In the genomic region with DNA sequence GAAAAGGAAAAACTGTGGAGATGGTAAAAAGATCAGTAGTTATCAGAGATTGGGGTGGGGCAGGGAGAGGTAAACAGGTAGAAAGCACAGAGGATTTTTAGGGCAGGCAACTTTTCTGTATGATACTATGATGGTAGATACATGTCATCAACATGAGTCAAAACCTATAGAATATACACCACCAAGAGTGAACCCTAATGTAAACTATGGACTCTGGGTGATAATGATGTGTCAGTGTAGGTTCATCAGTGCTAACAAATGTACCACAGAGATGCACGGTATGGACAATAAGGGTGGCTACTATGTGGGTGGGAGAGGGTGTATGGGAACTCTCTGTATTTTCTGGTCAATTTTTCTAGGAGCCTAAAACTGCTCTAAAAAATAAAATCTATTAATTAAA, we compare ENCODE assay signal across 20 cellular contexts. TPM values are rescaled to one million over a fixed set of nuclear protein-coding genes. Genes with fewer than 3 reads are reported as not detected.
A peak's percentile ranks its signal among the peaks of the same experiment; 100 is the strongest.
DNase-seq lines count a peak whose midpoint lies in the region; ATAC-seq, FAIRE-seq and TF ChIP-seq lines count a peak whose summit lies in the region.
"Had no signal": no experiment of that assay in that cellular context is flagged by ENCODE, and none has a peak within 500 bp of the region (broad histone marks: within the 10 kb centered on the region; RNA-seq: fewer than 3 reads in every experiment).

No MANE protein-coding gene starts in this region.

- WGBS in aorta, 2 donors, result 72 to 85% methylated on average over 1 of the region's 1 CpG

- intact Hi-C loops in activated CD4-positive, alpha-beta T cell treated with anti-CD3 and anti-CD28 coated beads, Interleukin-2, amount 10 ng/mL, durations not matched to agents 24 days and 14 days (cut with micrococcal nuclease), result no loop called here
- intact Hi-C loops in aorta (cut with DNase I), result no loop called here

- no peak overlapping the region for H2AFZ ChIP-seq in keratinocyte (ENCODE audit: control insufficient read depth, low read length)
- H2AFZ ChIP-seq: parathyroid adenoma had no signal

- H3K9ac ChIP-seq in keratinocyte (ENCODE audit: control insufficient read depth, extremely low read depth, insufficient read depth, low read length), result no peak overlapping the region
- H3K9ac ChIP-seq: parathyroid adenoma had no signal

- no peak overlapping the region for H3K27ac ChIP-seq in CD8-positive, alpha-beta memory T cell (ENCODE audit: low read depth, low read length)
- peak overlapping the region; percentile 24 for H3K27ac ChIP-seq in keratinocyte (ENCODE audit: control insufficient read depth, insufficient read depth, low read length)
- H3K27ac ChIP-seq in aorta (ENCODE audit: low read depth in 1 of 2, low read length in 2 of 2), result no peak overlapping the region
- H3K27ac ChIP-seq: colonic mucosa, parathyroid adenoma, right lobe of liver had no signal

- H3K9me1 ChIP-seq in keratinocyte (ENCODE audit: control insufficient read depth, extremely low read depth, insufficient read depth, low read length), result no peaks in the 10 kb centered on the region

- H3K79me2 ChIP-seq in keratinocyte (ENCODE audit: control insufficient read depth, insufficient read depth, low read length), result no peaks in the 10 kb centered on the region
- H3K79me2 ChIP-seq: parathyroid adenoma had no signal

- H3K27ac Mint-ChIP-seq in activated CD4-positive, alpha-beta T cell treated with anti-CD3 and anti-CD28 coated beads, Interleukin-2, amount 10 ng/mL, durations not matched to agents 24 days and 14 days, result no peak overlapping the region
- H3K27ac Mint-ChIP-seq in CD8-positive, alpha-beta memory T cell, result peak overlapping the region in 7 of 8 donors; percentile 9 to 86 (median 69)
- H3K27ac Mint-ChIP-seq in activated CD4-positive, alpha-beta memory T cell treated with anti-CD3 and anti-CD28 coated beads, Interleukin-2, amount 10 ng/mL, durations not matched to agents 7 days and 5 days, result peak overlapping the region; percentile 41
- H3K27ac Mint-ChIP-seq: B cell, nephron had no signal

- H3K36me3 ChIP-seq in CD8-positive, alpha-beta memory T cell (ENCODE audit: insufficient read depth, low read length), result no peaks in the 10 kb centered on the region
- no peaks in the 10 kb centered on the region for H3K36me3 ChIP-seq in keratinocyte (ENCODE audit: control insufficient read depth in 2 of 2, extremely low read depth in 1 of 2, insufficient read depth in 2 of 2, low read length in 2 of 2)
- no peaks in the 10 kb centered on the region for H3K36me3 ChIP-seq in aorta (ENCODE audit: control insufficient read depth in 1 of 2, insufficient read depth in 2 of 2, low read length in 1 of 2)
- H3K36me3 ChIP-seq: colonic mucosa, MG63, right lobe of liver had no signal

- H3K4me1 ChIP-seq in CD8-positive, alpha-beta memory T cell (ENCODE audit: insufficient read depth, low read length), result peaks cover 28% of the 10 kb centered on the region
- H3K4me1 ChIP-seq in keratinocyte (ENCODE audit: control insufficient read depth, extremely low read depth, insufficient read depth, low read length), result peaks cover 20% of the 10 kb centered on the region
- no peaks in the 10 kb centered on the region for H3K4me1 ChIP-seq in aorta (ENCODE audit: control insufficient read depth in 1 of 2, insufficient read depth in 2 of 2, low read length in 2 of 2)
- H3K4me1 ChIP-seq: colonic mucosa, parathyroid adenoma, right lobe of liver had no signal

- H3K4me1 Mint-ChIP-seq in activated CD4-positive, alpha-beta T cell treated with anti-CD3 and anti-CD28 coated beads, Interleukin-2, amount 10 ng/mL, durations not matched to agents 24 days and 14 days, result peaks cover 23% of the 10 kb centered on the region
- peaks cover 37 to 46% (median 39%) of the 10 kb centered on the region in 3 donors for H3K4me1 Mint-ChIP-seq in CD8-positive, alpha-beta memory T cell
- H3K4me1 Mint-ChIP-seq in activated CD4-positive, alpha-beta memory T cell treated with anti-CD3 and anti-CD28 coated beads, Interleukin-2, amount 10 ng/mL, durations not matched to agents 7 days and 5 days, result peaks cover 34% of the 10 kb centered on the region

- H3K36me3 Mint-ChIP-seq in activated CD4-positive, alpha-beta T cell treated with anti-CD3 and anti-CD28 coated beads, Interleukin-2, amount 10 ng/mL, durations not matched to agents 24 days and 14 days (ENCODE audit: low read depth), result no peaks in the 10 kb centered on the region
- no peaks in the 10 kb centered on the region for H3K36me3 Mint-ChIP-seq in CD8-positive, alpha-beta memory T cell
- no peaks in the 10 kb centered on the region for H3K36me3 Mint-ChIP-seq in activated CD4-positive, alpha-beta memory T cell treated with anti-CD3 and anti-CD28 coated beads, Interleukin-2, amount 10 ng/mL, durations not matched to agents 7 days and 5 days (ENCODE audit: low read depth)

- no peaks in the 10 kb centered on the region for H3K9me3 Mint-ChIP-seq in activated CD4-positive, alpha-beta T cell treated with anti-CD3 and anti-CD28 coated beads, Interleukin-2, amount 10 ng/mL, durations not matched to agents 24 days and 14 days
- H3K9me3 Mint-ChIP-seq in CD8-positive, alpha-beta memory T cell, result no peaks in the 10 kb centered on the region
- H3K9me3 Mint-ChIP-seq in activated CD4-positive, alpha-beta memory T cell treated with anti-CD3 and anti-CD28 coated beads, Interleukin-2, amount 10 ng/mL, durations not matched to agents 7 days and 5 days, result no peaks in the 10 kb centered on the region
- H3K9me3 Mint-ChIP-seq: nephron had no signal

- no peak for TF ChIP-seq CTCF in keratinocyte (optimal IDR thresholded peaks at IDR 0.05 in 1 of 3, IDR thresholded peaks at IDR 0.05 in 1 of 3, conservative IDR thresholded peaks at IDR 0.05 in 1 of 3; ENCODE audit: extremely low read depth in 1 of 3, insufficient read depth in 2 of 3, low read length in 3 of 3)

- dilution Hi-C loops in keratinocyte (cut with MboI; ENCODE audit: extremely low pct_ligation_motif_present, low sequenced_read_pairs), result no loop called here

- CTCF ChIA-PET in CD8-positive, alpha-beta memory T cell (lab: Charles Lee), result no interaction called here
- CTCF ChIA-PET in activated CD4-positive, alpha-beta memory T cell treated with anti-CD3 and anti-CD28 coated beads, Interleukin-2, amount 10 ng/mL, durations not matched to agents 7 days and 5 days (lab: Charles Lee), result interaction anchor here (0.6 to 1.0 kb wide), 2 partner anchors 24 to 25 kb away, joined by 3 read pairs; no protein-coding TSS in a partner anchor

- no peaks in the 10 kb centered on the region for H3K9me3 ChIP-seq in CD8-positive, alpha-beta memory T cell (ENCODE audit: low read length)
- H3K9me3 ChIP-seq in keratinocyte (ENCODE audit: control insufficient read depth, low read depth, low read length), result no peaks in the 10 kb centered on the region
- H3K9me3 ChIP-seq in aorta (ENCODE audit: control insufficient read depth, low read length), result no peaks in the 10 kb centered on the region
- H3K9me3 ChIP-seq: colonic mucosa, MG63, right lobe of liver had no signal

- no peak overlapping the region for H3K4me2 ChIP-seq in keratinocyte (ENCODE audit: control insufficient read depth, extremely low read depth, insufficient read depth, low read depth, low read length)

- peaks cover 2% of the 10 kb centered on the region for H3K27me3 Mint-ChIP-seq in activated CD4-positive, alpha-beta T cell treated with anti-CD3 and anti-CD28 coated beads, Interleukin-2, amount 10 ng/mL, durations not matched to agents 24 days and 14 days
- H3K27me3 Mint-ChIP-seq in CD8-positive, alpha-beta memory T cell, result peaks cover 0 to 1% of the 10 kb centered on the region in 2 donors
- H3K27me3 Mint-ChIP-seq in activated CD4-positive, alpha-beta memory T cell treated with anti-CD3 and anti-CD28 coated beads, Interleukin-2, amount 10 ng/mL, durations not matched to agents 7 days and 5 days, result no peaks in the 10 kb centered on the region
- H3K27me3 Mint-ChIP-seq: B cell had no signal

- no peak overlapping the region for H3K4me3 ChIP-seq in CD8-positive, alpha-beta memory T cell (ENCODE audit: low read length)
- H3K4me3 ChIP-seq in keratinocyte (ENCODE audit: control insufficient read depth in 2 of 3, extremely low read depth in 1 of 3, insufficient read depth in 2 of 3, low read depth in 1 of 3, low read length in 3 of 3) (no peak overlapping the region), aorta (ENCODE audit: low read length in 2 of 2) (no peak overlapping the region)
- H3K4me3 ChIP-seq: colonic mucosa, MG63, right lobe of liver had no signal

- no peaks in the 10 kb centered on the region for H3K27me3 ChIP-seq in CD8-positive, alpha-beta memory T cell (ENCODE audit: insufficient read depth, low read length, poor library complexity, severe bottlenecking)
- H3K27me3 ChIP-seq in keratinocyte (ENCODE audit: control insufficient read depth, extremely low read depth, insufficient read depth, low read length), result no peaks in the 10 kb centered on the region
- no peaks in the 10 kb centered on the region for H3K27me3 ChIP-seq in aorta (ENCODE audit: control insufficient read depth in 1 of 2, insufficient read depth in 2 of 2, low read length in 1 of 2)
- H3K27me3 ChIP-seq: colonic mucosa, MG63, right lobe of liver had no signal

- H4K20me1 ChIP-seq in keratinocyte (ENCODE audit: control insufficient read depth, extremely low read depth, insufficient read depth, low read length), result no peaks in the 10 kb centered on the region

- ATAC-seq in aorta (ENCODE audit: low FRiP score), result no peak
- ATAC-seq: left colon, right lobe of liver had no signal

- DNase-seq in activated CD4-positive, alpha-beta T cell treated with anti-CD3 and anti-CD28 coated beads, Interleukin-2, amount 10 ng/mL, durations not matched to agents 24 days and 14 days, result no peak
- DNase-seq in activated CD4-positive, alpha-beta T cell treated with anti-CD3 and anti-CD28 coated beads for 4 hours, result no peak
- no peak for DNase-seq in CD8-positive, alpha-beta memory T cell
- no peak for DNase-seq in activated CD4-positive, alpha-beta memory T cell treated with anti-CD3 and anti-CD28 coated beads, Interleukin-2, amount 10 ng/mL, durations not matched to agents 7 days and 5 days
- DNase-seq in keratinocyte (ENCODE audit: low read depth, low spot score), result no peak
- DNase-seq in NOMO-1 treated with DMSO at 0.1 percent for 48 hours (lab: John Stamatoyannopoulos, UW; ENCODE audit: unreplicated experiment), result no peak
- DNase-seq in aorta, result no peak
- no peak for DNase-seq in foreskin melanocyte
- DNase-seq: activated gamma-delta T cell, colonic mucosa, IMR-90, left colon, MG63, NCI-H1436, right lobe of liver had no signal

- POLR2A ChIA-PET in CD8-positive, alpha-beta memory T cell (lab: Charles Lee), result no interaction called here
- POLR2A ChIA-PET in activated CD4-positive, alpha-beta memory T cell treated with anti-CD3 and anti-CD28 coated beads, Interleukin-2, amount 10 ng/mL, durations not matched to agents 7 days and 5 days (lab: Charles Lee), result no interaction called here

- H3K4me3 Mint-ChIP-seq in activated CD4-positive, alpha-beta T cell treated with anti-CD3 and anti-CD28 coated beads, Interleukin-2, amount 10 ng/mL, durations not matched to agents 24 days and 14 days, result peak overlapping the region; percentile 1
- H3K4me3 Mint-ChIP-seq in CD8-positive, alpha-beta memory T cell, result peak overlapping the region in 4 of 7 donors; percentile 16 to 86 (median 58)
- no peak overlapping the region for H3K4me3 Mint-ChIP-seq in activated CD4-positive, alpha-beta memory T cell treated with anti-CD3 and anti-CD28 coated beads, Interleukin-2, amount 10 ng/mL, durations not matched to agents 7 days and 5 days
- H3K4me3 Mint-ChIP-seq: B cell, nephron had no signal

- peak; percentile 46 for FAIRE-seq in keratinocyte (lab: Jason Lieb, UNC)
- FAIRE-seq: A204.1, D721Med had no signal

RNA-seq across cellular contexts. Expression of a gene that starts 18.5 kb away (rescaled TPM):
- total RNA-seq in activated CD4-positive, alpha-beta T cell treated with anti-CD3 and anti-CD28 coated beads, Interleukin-2, amount 10 ng/mL, durations not matched to agents 24 days and 14 days, result not detected in 2 replicates
- total RNA-seq in CD8-positive, alpha-beta memory T cell, result under 1 TPM; 0.64 to 0.70 TPM
- 5.6 TPM for polyA plus RNA-seq in CD8-positive, alpha-beta memory T cell
- 1 to 10 TPM; 1.8 to 2.2 TPM for total RNA-seq in activated CD4-positive, alpha-beta memory T cell treated with anti-CD3 and anti-CD28 coated beads, Interleukin-2, amount 10 ng/mL, durations not matched to agents 7 days and 5 days
- polyA plus RNA-seq in keratinocyte (not detected in 3 replicates), aorta (under 1 TPM in 1 of 2 donors, not detected in 1; 0.10 TPM)
- not detected for polyA plus RNA-seq in keratinocyte (2011; ENCODE audit: low read depth)
- polyA plus RNA-seq in keratinocyte (2011; cell fraction: cytosol; rRNA removed), result not detected in 2 replicates
- polyA plus RNA-seq in keratinocyte (2011; cell fraction: nucleus; rRNA removed), result not detected in 2 replicates
- polyA plus RNA-seq in keratinocyte (2012; ENCODE audit: low replicate concordance), result 0.03 TPM in 1 of 2 replicates, not detected in the other
- polyA minus RNA-seq in keratinocyte, result not detected in 3 replicates
- not detected for polyA minus RNA-seq in keratinocyte (2011; cell fraction: cytosol; rRNA and poly(A)+ RNA removed)
- polyA minus RNA-seq in keratinocyte (2011; cell fraction: nucleus; rRNA and poly(A)+ RNA removed), result not detected in 2 replicates
- total RNA-seq in aorta, result under 1 TPM; 0.10 to 0.84 TPM
- total RNA-seq: IMR-90 had no signal

RNA-seq across cellular contexts. Expression of a gene that starts 58.5 kb away (rescaled TPM):
- total RNA-seq in activated CD4-positive, alpha-beta T cell treated with anti-CD3 and anti-CD28 coated beads, Interleukin-2, amount 10 ng/mL, durations not matched to agents 24 days and 14 days, result 1,681 and 1,689 TPM in 2 replicates
- 1,000 to 10,000 TPM; 1,999 to 2,032 TPM for total RNA-seq in CD8-positive, alpha-beta memory T cell
- polyA plus RNA-seq in CD8-positive, alpha-beta memory T cell, result 1,462 TPM
- 1,000 to 10,000 TPM; 1,296 to 1,320 TPM for total RNA-seq in activated CD4-positive, alpha-beta memory T cell treated with anti-CD3 and anti-CD28 coated beads, Interleukin-2, amount 10 ng/mL, durations not matched to agents 7 days and 5 days
- polyA plus RNA-seq in keratinocyte (2,818 to 3,877 TPM (median 3,767 TPM) in 3 replicates), aorta (1,000 to 10,000 TPM; 2,619 to 4,721 TPM)
- polyA plus RNA-seq in keratinocyte (2011; ENCODE audit: low read depth), result 257 TPM
- 4,155 and 5,101 TPM in 2 replicates for polyA plus RNA-seq in keratinocyte (2011; cell fraction: cytosol; rRNA removed)
- polyA plus RNA-seq in keratinocyte (2011; cell fraction: nucleus; rRNA removed), result 1,247 and 1,439 TPM in 2 replicates
- polyA plus RNA-seq in keratinocyte (2012; ENCODE audit: low replicate concordance), result 2,602 and 3,258 TPM in 2 replicates
- polyA minus RNA-seq in keratinocyte, result 1,516 to 2,301 TPM (median 2,149 TPM) in 3 replicates
- 1,259 TPM for polyA minus RNA-seq in keratinocyte (2011; cell fraction: cytosol; rRNA and poly(A)+ RNA removed)
- polyA minus RNA-seq in keratinocyte (2011; cell fraction: nucleus; rRNA and poly(A)+ RNA removed), result 176 and 189 TPM in 2 replicates
- 100 to 1,000 TPM; 835 to 876 TPM for total RNA-seq in aorta
